ENCODE assay signal across 9 cellular contexts in genomic region chr17:7483238-7484066, GRCh38. TPM values are rescaled to one million over a fixed set of nuclear protein-coding genes. Genes with fewer than 3 reads are reported as not detected.
DNase-seq lines count a peak whose midpoint lies in the region; ATAC-seq lines count a peak whose summit lies in the region.
"Had no signal": no experiment of that assay in that cellular context is flagged by ENCODE, and none has a peak within 500 bp of the region (broad histone marks: within the 10 kb centered on the region; RNA-seq: fewer than 3 reads in every experiment).

No MANE protein-coding gene starts in this region.

- intact Hi-C loops in CD4-positive, alpha-beta memory T cell (cut with micrococcal nuclease) = loop anchor here (1.0 to 2.0 kb wide), 11 partner anchors 28 to 268 kb away; partner anchors contain the start of genes ELP5, NEURL4, PHF23 and TMEM102

- POLR2A ChIA-PET in CD4-positive, alpha-beta memory T cell (lab: Charles Lee; ENCODE audit: partially characterized antibody) = interaction anchor here (0.7 to 13.8 kb wide), 47 partner anchors 8 to 707 kb away, joined by 3 to 398 read pairs (median 8); partner anchors contain the start of genes ACADVL, ACAP1, BORCS6 and CD68

- H3K27ac Mint-ChIP-seq in CD4-positive, alpha-beta memory T cell = peak overlapping the region; percentile 99 to 100 (median 100)
- H3K27ac Mint-ChIP-seq in activated CD8-positive, alpha-beta memory T cell treated with anti-CD3 and anti-CD28 coated beads, Interleukin-2, amount 10 ng/mL, durations not matched to agents 7 days and 5 days = peak overlapping the region; percentile 100
- H3K27ac Mint-ChIP-seq in effector memory CD8-positive, alpha-beta T cell = peak overlapping the region; percentile 100
- H3K27ac Mint-ChIP-seq in memory B cell = peak overlapping the region; percentile 100

- ATAC-seq in GM21381 (IDR thresholded peaks at IDR 0.05; ENCODE audit: unreplicated experiment) (peak; percentile 31), memory B cell (ENCODE audit: low read depth) (peak; percentile 58)
- ATAC-seq in activated CD8-positive, alpha-beta memory T cell treated with anti-CD3 and anti-CD28 coated beads, Interleukin-2, amount 10 ng/mL, durations not matched to agents 7 days and 5 days = peak; percentile 59
- ATAC-seq in effector memory CD8-positive, alpha-beta T cell (replicated peaks) = peak; percentile 60

- DNase-seq in CD4-positive, alpha-beta memory T cell = peak; percentile 96 to 98 (median 97)
- DNase-seq in HUDEP-2 (lab: John Stamatoyannopoulos, UW; ENCODE audit: unreplicated experiment in 76 of 76) (peak in 74 of 76 experiments; percentile 37 to 99 (median 90)), NOMO-1 treated with DMSO at 0.1 percent for 48 hours (lab: John Stamatoyannopoulos, UW; ENCODE audit: unreplicated experiment) (peak; percentile 94), memory B cell (ENCODE audit: low spot score in 2 of 2) (peak; percentile 82 to 93)
- DNase-seq in activated CD8-positive, alpha-beta memory T cell treated with anti-CD3 and anti-CD28 coated beads, Interleukin-2, amount 10 ng/mL, durations not matched to agents 7 days and 5 days = peak; percentile 97
- DNase-seq in effector memory CD8-positive, alpha-beta T cell = peak; percentile 90 to 94 (median 93)
- DNase-seq in stimulated activated CD4-positive, alpha-beta T cell treated with anti-CD3 and anti-CD28 coated beads, TNF-alpha, amount 100 ng/mL, for 48 hours (ENCODE audit: low read depth in 3 of 3) = peak; percentile 86 to 95 (median 87)

- no peaks in the 10 kb centered on the region for H3K27me3 ChIP-seq in CD4-positive, alpha-beta memory T cell (ENCODE audit: insufficient read depth, low read length)

- peaks cover 0 to 9% (median 0%) of the 10 kb centered on the region in 8 donors for H3K9me3 Mint-ChIP-seq in CD4-positive, alpha-beta memory T cell
- H3K9me3 Mint-ChIP-seq in activated CD8-positive, alpha-beta memory T cell treated with anti-CD3 and anti-CD28 coated beads, Interleukin-2, amount 10 ng/mL, durations not matched to agents 7 days and 5 days (ENCODE audit: low read depth) = no peaks in the 10 kb centered on the region
- no peaks in the 10 kb centered on the region for H3K9me3 Mint-ChIP-seq in effector memory CD8-positive, alpha-beta T cell
- no peaks in the 10 kb centered on the region for H3K9me3 Mint-ChIP-seq in memory B cell

- H3K36me3 ChIP-seq in CD4-positive, alpha-beta memory T cell (ENCODE audit: insufficient read depth, low read length) = no peaks in the 10 kb centered on the region

- H3K4me3 Mint-ChIP-seq in CD4-positive, alpha-beta memory T cell = peak overlapping the region; percentile 96 to 100 (median 98)
- H3K4me3 Mint-ChIP-seq in activated CD8-positive, alpha-beta memory T cell treated with anti-CD3 and anti-CD28 coated beads, Interleukin-2, amount 10 ng/mL, durations not matched to agents 7 days and 5 days = peak overlapping the region; percentile 90
- peak overlapping the region; percentile 99 for H3K4me3 Mint-ChIP-seq in effector memory CD8-positive, alpha-beta T cell
- H3K4me3 Mint-ChIP-seq in memory B cell = peak overlapping the region; percentile 99

- H3K9me3 ChIP-seq in CD4-positive, alpha-beta memory T cell (ENCODE audit: control insufficient read depth in 1 of 2, low read length in 2 of 2) = no peaks in the 10 kb centered on the region

- H3K27ac ChIP-seq in CD4-positive, alpha-beta memory T cell (ENCODE audit: low read depth, low read length) = peak overlapping the region; percentile 99

- H3K4me1 Mint-ChIP-seq in CD4-positive, alpha-beta memory T cell = peaks cover 43 to 85% (median 61%) of the 10 kb centered on the region in 4 donors
- H3K4me1 Mint-ChIP-seq in activated CD8-positive, alpha-beta memory T cell treated with anti-CD3 and anti-CD28 coated beads, Interleukin-2, amount 10 ng/mL, durations not matched to agents 7 days and 5 days = peaks cover 63% of the 10 kb centered on the region
- peaks cover 58 to 60% of the 10 kb centered on the region in 2 donors for H3K4me1 Mint-ChIP-seq in effector memory CD8-positive, alpha-beta T cell (ENCODE audit: low read depth in 2 of 2)
- H3K4me1 Mint-ChIP-seq in memory B cell = peaks cover 54% of the 10 kb centered on the region

- H3K27me3 Mint-ChIP-seq in CD4-positive, alpha-beta memory T cell = no peaks in the 10 kb centered on the region
- no peaks in the 10 kb centered on the region for H3K27me3 Mint-ChIP-seq in activated CD8-positive, alpha-beta memory T cell treated with anti-CD3 and anti-CD28 coated beads, Interleukin-2, amount 10 ng/mL, durations not matched to agents 7 days and 5 days
- no peaks in the 10 kb centered on the region for H3K27me3 Mint-ChIP-seq in effector memory CD8-positive, alpha-beta T cell
- H3K27me3 Mint-ChIP-seq in memory B cell = no peaks in the 10 kb centered on the region

- CTCF ChIA-PET in CD4-positive, alpha-beta memory T cell (lab: Charles Lee; ENCODE audit: partially characterized antibody) = interaction anchor here (1.0 to 5.7 kb wide), 3 partner anchors 47 to 204 kb away, joined by 3 to 52 read pairs (median 3); partner anchors contain the start of genes TMEM102, TMEM95 and TP53
- CTCF ChIA-PET in activated CD8-positive, alpha-beta memory T cell treated with anti-CD3 and anti-CD28 coated beads, Interleukin-2, amount 10 ng/mL, durations not matched to agents 7 days and 5 days (lab: Charles Lee) = interaction anchor here (1.0 to 2.6 kb wide), 5 partner anchors 27 to 204 kb away, joined by 3 to 8 read pairs (median 4); partner anchors contain the start of genes TMEM102, TP53 and WRAP53

- peaks cover 0 to 42% of the 10 kb centered on the region in 2 donors for H3K36me3 Mint-ChIP-seq in CD4-positive, alpha-beta memory T cell
- H3K36me3 Mint-ChIP-seq in activated CD8-positive, alpha-beta memory T cell treated with anti-CD3 and anti-CD28 coated beads, Interleukin-2, amount 10 ng/mL, durations not matched to agents 7 days and 5 days = peaks cover 26% of the 10 kb centered on the region
- H3K36me3 Mint-ChIP-seq in effector memory CD8-positive, alpha-beta T cell (ENCODE audit: insufficient read depth) = peaks cover 71% of the 10 kb centered on the region
- H3K36me3 Mint-ChIP-seq in memory B cell = peaks cover 4% of the 10 kb centered on the region

- H3K4me1 ChIP-seq in CD4-positive, alpha-beta memory T cell (ENCODE audit: insufficient read depth, low read length) = peaks cover 53% of the 10 kb centered on the region

- peak overlapping the region; percentile 92 to 95 for H3K4me3 ChIP-seq in CD4-positive, alpha-beta memory T cell (ENCODE audit: low read length in 2 of 2)

RNA-seq across cellular contexts. Expression of gene POLR2A, which starts 0.7 kb away (rescaled TPM):
- 100 to 1,000 TPM; 178 to 191 TPM for total RNA-seq in CD4-positive, alpha-beta memory T cell
- polyA plus RNA-seq in CD4-positive, alpha-beta memory T cell = 10 to 100 TPM in 1 of 2 donors, 1 to 10 TPM in 1; 8.6 to 76.2 TPM
- total RNA-seq in activated CD8-positive, alpha-beta memory T cell treated with anti-CD3 and anti-CD28 coated beads, Interleukin-2, amount 10 ng/mL, durations not matched to agents 7 days and 5 days = 100 to 1,000 TPM; 198 to 228 TPM

RNA-seq across cellular contexts. Expression of gene SLC35G6, which starts 2.2 kb away (rescaled TPM):
- not detected for total RNA-seq in CD4-positive, alpha-beta memory T cell
- polyA plus RNA-seq in CD4-positive, alpha-beta memory T cell = not detected
- not detected for total RNA-seq in activated CD8-positive, alpha-beta memory T cell treated with anti-CD3 and anti-CD28 coated beads, Interleukin-2, amount 10 ng/mL, durations not matched to agents 7 days and 5 days
- total RNA-seq: subcutaneous adipose tissue had no signal

RNA-seq across cellular contexts. Expression of gene ZBTB4, which starts 4.0 kb away (rescaled TPM):
- total RNA-seq in CD4-positive, alpha-beta memory T cell = 10 to 100 TPM; 75.2 to 75.7 TPM
- 10 to 100 TPM in 1 of 2 donors, 1 to 10 TPM in 1; 4.6 to 21.2 TPM for polyA plus RNA-seq in CD4-positive, alpha-beta memory T cell
- total RNA-seq in activated CD8-positive, alpha-beta memory T cell treated with anti-CD3 and anti-CD28 coated beads, Interleukin-2, amount 10 ng/mL, durations not matched to agents 7 days and 5 days = 10 to 100 TPM; 24.5 to 27.7 TPM

RNA-seq across cellular contexts. Expression of gene CHRNB1, which starts 38.6 kb away (rescaled TPM):
- 1 to 10 TPM; 9.1 to 9.5 TPM for total RNA-seq in CD4-positive, alpha-beta memory T cell
- polyA plus RNA-seq in CD4-positive, alpha-beta memory T cell = 10 to 100 TPM; 24.1 to 29.2 TPM
- 10 to 100 TPM; 10.4 to 13.1 TPM for total RNA-seq in activated CD8-positive, alpha-beta memory T cell treated with anti-CD3 and anti-CD28 coated beads, Interleukin-2, amount 10 ng/mL, durations not matched to agents 7 days and 5 days

RNA-seq across cellular contexts. Expression of gene FGF11, which starts 44.1 kb away (rescaled TPM):
- total RNA-seq in CD4-positive, alpha-beta memory T cell = 1 to 10 TPM; 2.7 to 3.3 TPM
- under 1 TPM in 1 of 2 donors, not detected in 1; 0.14 TPM for polyA plus RNA-seq in CD4-positive, alpha-beta memory T cell
- 1 to 10 TPM; 3.6 to 4.1 TPM for total RNA-seq in activated CD8-positive, alpha-beta memory T cell treated with anti-CD3 and anti-CD28 coated beads, Interleukin-2, amount 10 ng/mL, durations not matched to agents 7 days and 5 days

Comparison
In these comparisons a context has a peak if more than half of its experiments do, and no peak if none do; other contexts are left out.
1. Peak in every context shown above with its lines: DNase-seq, ATAC-seq, H3K4me3 ChIP-seq and H3K27ac ChIP-seq.